ENCODE assay signal across 8 cellular contexts in genomic region chr14:89973234-89973823, GRCh38. TPM values are rescaled to one million over a fixed set of nuclear protein-coding genes. Genes with fewer than 3 reads are reported as not detected.
DNase-seq lines count a peak whose midpoint lies in the region; ATAC-seq and TF ChIP-seq lines count a peak whose summit lies in the region.

No MANE protein-coding gene starts in this region.

- no peak overlapping the region for H3K4me3 ChIP-seq in MM.1S (ENCODE audit: low read length)
- H3K4me3 ChIP-seq in SJSA1 = no peak overlapping the region
- H3K4me3 ChIP-seq in ascending aorta = no peak overlapping the region

- no peaks in the 10 kb centered on the region for H3K9me2 ChIP-seq in MM.1S (replicated peaks; ENCODE audit: insufficient read depth, low read length)

- no peaks in the 10 kb centered on the region for H3K27me3 ChIP-seq in MM.1S (replicated peaks; ENCODE audit: insufficient read depth, low read length)
- H3K27me3 ChIP-seq in SJSA1 (replicated peaks) = no peaks in the 10 kb centered on the region
- no peaks in the 10 kb centered on the region for H3K27me3 ChIP-seq in ascending aorta

- H3K4me1 ChIP-seq in MM.1S (ENCODE audit: low read length) = no peaks in the 10 kb centered on the region
- no peaks in the 10 kb centered on the region for H3K4me1 ChIP-seq in SJSA1 (replicated peaks)
- H3K4me1 ChIP-seq in ascending aorta = no peaks in the 10 kb centered on the region

- H3K36me3 ChIP-seq in MM.1S (replicated peaks; ENCODE audit: insufficient read depth, low read length) = no peaks in the 10 kb centered on the region
- H3K36me3 ChIP-seq in SJSA1 = peaks cover 83% of the 10 kb centered on the region
- peaks cover 8 to 39% of the 10 kb centered on the region in 2 donors for H3K36me3 ChIP-seq in ascending aorta

- no peak overlapping the region for H3K9ac ChIP-seq in MM.1S (ENCODE audit: low read length)

- intact Hi-C loops in ascending aorta (cut with DNase I) (no loop called here), left ventricle myocardium superior (cut with micrococcal nuclease) (loop anchor here (5.0 to 10.0 kb wide), 2 partner anchors 264 to 921 kb away; no protein-coding TSS in a partner anchor)

- H3K9me3 ChIP-seq in MM.1S (replicated peaks; ENCODE audit: insufficient read depth, low read length) = no peaks in the 10 kb centered on the region
- H3K9me3 ChIP-seq in SJSA1 (replicated peaks) = no peaks in the 10 kb centered on the region
- no peaks in the 10 kb centered on the region for H3K9me3 ChIP-seq in ascending aorta

- ATAC-seq in GM19463 (IDR thresholded peaks at IDR 0.05; ENCODE audit: unreplicated experiment) = peak; percentile 61
- ATAC-seq in left ventricle myocardium superior = peak; percentile 86
- no peak for ATAC-seq in GM21447 (IDR thresholded peaks at IDR 0.05; ENCODE audit: unreplicated experiment)

- H3K27ac ChIP-seq in MM.1S (ENCODE audit: low read length) (no peak overlapping the region), SJSA1 (no peak overlapping the region), ascending aorta (peak overlapping the region in 1 of 2 donors; percentile 37)

- H3F3A ChIP-seq in MM.1S (ENCODE audit: insufficient read depth, low read length) = no peaks in the 10 kb centered on the region

- peak; percentile 55 for TF ChIP-seq CTCF in MM.1S (IDR thresholded peaks at IDR 0.05; ENCODE audit: low read length)
- peak; percentile 46 to 83 (median 77) for TF ChIP-seq CTCF in ascending aorta (IDR thresholded peaks at IDR 0.05)

- H2AFZ ChIP-seq in MM.1S (ENCODE audit: low read length) = no peak overlapping the region

- H3K79me2 ChIP-seq in MM.1S (ENCODE audit: low read length) = no peaks in the 10 kb centered on the region

- H3K4me2 ChIP-seq in MM.1S (ENCODE audit: low read depth, low read length) = no peak overlapping the region

- H4K20me1 ChIP-seq in MM.1S (ENCODE audit: insufficient read depth, low read length) = no peaks in the 10 kb centered on the region

- DNase-seq in CD1c-positive myeloid dendritic cell (ENCODE audit: extremely low spot score) (peak; percentile 69), MM.1S (peak; percentile 19), SJSA1 (ENCODE audit: low read depth in 1 of 2, low spot score in 2 of 2) (peak; percentile 22 to 62), ascending aorta (ENCODE audit: low spot score in 2 of 2) (no peak), left ventricle myocardium superior (peak; percentile 73), retina (peak; percentile 55)

RNA-seq across cellular contexts. Expression of gene TDP1, which starts 17.6 kb away (rescaled TPM):
- 36.4 and 58.5 TPM in 2 replicates for total RNA-seq in SJSA1 (2014; rRNA removed; shearing (Covaris generic))
- total RNA-seq in ascending aorta (9.4 TPM), left ventricle myocardium superior (4.8 TPM)

RNA-seq across cellular contexts. Expression of gene EFCAB11, which starts 18.8 kb away (rescaled TPM):
- 5.7 and 12.3 TPM in 2 replicates for total RNA-seq in SJSA1 (2014; rRNA removed; shearing (Covaris generic))
- total RNA-seq in ascending aorta (not detected), left ventricle myocardium superior (3.6 TPM)

Comparison
In these comparisons a context has a peak if more than half of its experiments do, and no peak if none do; other contexts are left out.
1. DNase-seq: peak in CD1c-positive myeloid dendritic cell (single experiment), MM.1S (single experiment), SJSA1 (2 of 2), left ventricle myocardium superior (single experiment) and retina (single experiment); none in ascending aorta (0 of 2).